Comparison of ENCODE assay signal across 8 cellular contexts in genomic region chr17:48048321-48049140, GRCh38. TPM values are rescaled to one million over a fixed set of nuclear protein-coding genes. Genes with fewer than 3 reads are reported as not detected.
DNase-seq lines count a peak whose midpoint lies in the region; ATAC-seq, FAIRE-seq and TF ChIP-seq lines count a peak whose summit lies in the region.

Gene NFE2L1 (plus strand): TSS chr17:48048359. CDS start chr17:48051119, 2,760 bp downstream.

- H3K4me1 Mint-ChIP-seq in chondrocyte (ENCODE audit: low read depth), result peaks cover 68% of the 10 kb centered on the region

- 0 to 1% (median 0%) methylated on average over 38 to 59 of the region's 59 CpGs for WGBS in spleen, 5 donors

- TF ChIP-seq POLR2A in spleen (IDR thresholded peaks at IDR 0.05), result peak in 1 of 3 donors; percentile 68

- DNase-seq in activated CD4-positive, CD25-positive, alpha-beta regulatory T cell treated with anti-CD3 and anti-CD28 coated beads, Interleukin-2, amount 50 U/mL, for 72 hours, result no peak
- DNase-seq in SK-MEL-5 (ENCODE audit: low read depth, low spot score) (peak; percentile 94), chondrocyte (ENCODE audit: low spot score) (peak; percentile 95), kidney (peak; percentile 97), spleen (no peak)

- H3K36me3 Mint-ChIP-seq in chondrocyte (ENCODE audit: low read depth), result peaks cover 12% of the 10 kb centered on the region

- H3K27ac Mint-ChIP-seq in chondrocyte (ENCODE audit: unreplicated experiment), result peak within 1 kb of the TSS; percentile 100

- 0 out of 2 replicates have a peak, but pooled peaks have one; percentile 12 for TF ChIP-seq EP300 in Ishikawa (IDR thresholded peaks at IDR 0.05; ENCODE audit: borderline replicate concordance)

- peaks cover 0 to 16% of the 10 kb centered on the region in 2 donors for H3K36me3 ChIP-seq in kidney (ENCODE audit: control insufficient read depth in 1 of 2, insufficient read depth in 2 of 2, low read length in 2 of 2)
- peaks cover 0 to 33% (median 18%) of the 10 kb centered on the region in 6 donors for H3K36me3 ChIP-seq in spleen

- H3K4me1 ChIP-seq in kidney (ENCODE audit: control insufficient read depth in 1 of 2, insufficient read depth in 1 of 2, low read depth in 1 of 2, low read length in 2 of 2) (peaks cover 33 to 41% of the 10 kb centered on the region in 2 donors), spleen (peaks cover 46 to 74% (median 57%) of the 10 kb centered on the region in 6 donors)

- H3K9ac ChIP-seq in kidney (ENCODE audit: low read length in 2 of 2), result peak within 1 kb of the TSS; percentile 95 to 96

- H3K9me3 ChIP-seq in kidney (ENCODE audit: control insufficient read depth in 1 of 2, low read length in 2 of 2) (no peaks in the 10 kb centered on the region), spleen (no peaks in the 10 kb centered on the region)

- no peaks in the 10 kb centered on the region for H3K9me3 Mint-ChIP-seq in chondrocyte (ENCODE audit: low read depth)

- H3K4me3 Mint-ChIP-seq in chondrocyte (ENCODE audit: unreplicated experiment), result peak within 1 kb of the TSS; percentile 94

- H3K4me3 ChIP-seq in kidney (ENCODE audit: low read length in 2 of 2), result peak within 1 kb of the TSS; percentile 90 to 94
- H3K4me3 ChIP-seq in spleen, result peak within 1 kb of the TSS; percentile 69 to 98 (median 80)

- in situ Hi-C loops in SK-MEL-5 (cut with HindIII; ENCODE audit: low pct_unique_long_range_greater_than_20kb, low sequenced_read_pairs), result no loop called here

- no peak for TF ChIP-seq RAD21 in Ishikawa (IDR thresholded peaks at IDR 0.05; ENCODE audit: low read depth)

- intact Hi-C loops in kidney (cut with DNase I), result no loop called here
- intact Hi-C loops in spleen (cut with DNase I; ENCODE audit: low total_unique reads), result no loop called here

- H3K27me3 Mint-ChIP-seq in chondrocyte (ENCODE audit: low read depth), result no peaks in the 10 kb centered on the region

- no peak for FAIRE-seq in kidney (lab: Jason Lieb, UNC)

- TF ChIP-seq CTCF in chondrocyte (IDR thresholded peaks at IDR 0.05), result peak; percentile 31
- no peak for TF ChIP-seq CTCF in kidney (IDR thresholded peaks at IDR 0.05; ENCODE audit: borderline replicate concordance, extremely low read depth, insufficient read depth)
- TF ChIP-seq CTCF in spleen (IDR thresholded peaks at IDR 0.05 in 8 of 11, conservative IDR thresholded peaks at IDR 0.05 in 3 of 11), result peak in 2 of 11 experiments; percentile 0 to 11

- H3K27ac ChIP-seq in kidney (ENCODE audit: low read depth in 2 of 2, low read length in 2 of 2) (peak within 1 kb of the TSS; percentile 98), spleen (peak within 1 kb of the TSS; percentile 94 to 98 (median 96))

- peak; percentile 8 to 11 for ATAC-seq in activated CD4-positive, CD25-positive, alpha-beta regulatory T cell treated with anti-CD3 and anti-CD28 coated beads, Interleukin-2, amount 50 U/mL, for 24 hours
- ATAC-seq in GM21737 (IDR thresholded peaks at IDR 0.05; ENCODE audit: unreplicated experiment), result peak; percentile 36

- no peaks in the 10 kb centered on the region for H3K27me3 ChIP-seq in spleen (replicated peaks in 1 of 7)

TF ChIP-seq in Ishikawa, 13 proteins besides CTCF, POLR2A, EP300 and RAD21:
- TF ChIP-seq USF1 (IDR thresholded peaks at IDR 0.05) (no peak), TCF12 (IDR thresholded peaks at IDR 0.05; ENCODE audit: low read depth) (peak; percentile 48; the same call in 1 of the 2 replicates), TAF1 (IDR thresholded peaks at IDR 0.05; ENCODE audit: low read depth) (peak; percentile 27; the same call in 1 of the 2 replicates)

RNA-seq across cellular contexts. Expression of gene NFE2L1, which starts in this region (rescaled TPM):
- 32.6 and 35.4 TPM in 2 replicates for total RNA-seq in SK-MEL-5 (2014; rRNA removed; shearing (Covaris generic))
- polyA plus RNA-seq in SK-MEL-5 (2015; cell fraction: cytosol; rRNA removed), result 185 and 219 TPM in 2 replicates
- 61.3 and 71.3 TPM in 2 replicates for polyA plus RNA-seq in SK-MEL-5 (2015; cell fraction: nucleus; rRNA removed)
- total RNA-seq in chondrocyte, result 290 to 445 TPM (median 444 TPM) in 3 replicates
- total RNA-seq in kidney, result 254 TPM
- 146 TPM for polyA plus RNA-seq in kidney (ENCODE audit: insufficient read depth, low read depth, low replicate concordance)
- total RNA-seq in spleen, result 100 to 1,000 TPM; 111 to 242 (median 142) TPM
- 10 to 100 TPM; 21.2 to 59.5 (median 25.7) TPM for polyA plus RNA-seq in spleen

Comparison
In these comparisons a context has a peak if more than half of its experiments do, and no peak if none do; other contexts are left out.
1. DNase-seq: peak in SK-MEL-5 (single experiment), chondrocyte (single experiment) and kidney (single experiment); none in activated CD4-positive, CD25-positive, alpha-beta regulatory T cell treated with anti-CD3 and anti-CD28 coated beads, Interleukin-2, amount 50 U/mL, for 72 hours (single experiment) and spleen (single experiment).